19 cellular contexts compared by ENCODE assay signal in the genomic region with DNA sequence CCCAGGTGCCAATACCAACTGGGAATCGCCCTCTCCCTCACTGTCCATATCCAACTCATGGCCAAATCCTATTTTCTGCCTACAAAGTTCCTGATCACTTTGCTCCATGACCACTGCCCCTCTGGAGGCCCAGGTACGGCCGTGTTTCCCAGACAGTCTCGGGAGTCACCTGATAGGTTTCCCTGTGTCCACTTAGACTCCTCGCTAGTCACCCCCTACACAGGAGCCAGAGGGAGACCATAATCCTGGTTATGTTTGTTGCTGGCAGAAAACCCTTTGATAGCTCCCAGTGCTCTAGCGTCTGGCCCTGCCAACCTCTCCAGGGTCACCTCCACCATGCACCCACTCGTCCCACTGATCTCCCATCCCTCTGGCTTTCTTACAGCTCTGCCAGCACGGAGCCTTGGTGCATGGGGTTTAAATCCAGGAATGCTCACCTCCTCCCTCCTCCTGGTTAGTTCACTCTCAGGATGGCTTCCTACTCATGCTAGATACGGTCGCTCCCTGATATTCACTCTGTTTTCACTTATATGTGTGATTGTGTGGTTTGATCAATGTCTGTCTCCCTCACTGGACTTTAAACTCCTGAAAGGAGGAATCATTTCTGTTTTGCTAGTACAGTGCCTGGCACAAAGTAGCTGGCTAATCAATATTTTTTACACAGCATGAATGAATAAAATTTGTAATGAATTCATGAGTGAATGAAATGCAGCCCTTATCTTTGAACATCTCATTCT. TPM values are rescaled to one million over a fixed set of nuclear protein-coding genes. Genes with fewer than 3 reads are reported as not detected.
DNase-seq lines count a peak whose midpoint lies in the region; ATAC-seq, FAIRE-seq and TF ChIP-seq lines count a peak whose summit lies in the region.
"Had no signal": no experiment of that assay in that cellular context is flagged by ENCODE, and none has a peak within 500 bp of the region (broad histone marks: within the 10 kb centered on the region; RNA-seq: fewer than 3 reads in every experiment).

No MANE protein-coding gene starts in this region.

- CTCF ChIA-PET in activated CD4-positive, alpha-beta memory T cell treated with anti-CD3 and anti-CD28 coated beads, Interleukin-2, amount 10 ng/mL, durations not matched to agents 7 days and 5 days (lab: Charles Lee) = interaction anchor here (0.6 kb wide), 1 partner anchor 106 kb away, joined by 3 read pairs; no protein-coding TSS in a partner anchor
- CTCF ChIA-PET in activated CD4-positive, alpha-beta memory T cell treated with anti-CD3 and anti-CD28 coated beads for 36 hours (lab: Charles Lee) = no interaction called here
- CTCF ChIA-PET in HepG2 (lab: Yijun Ruan, JAX; ENCODE audit: low intra/inter-chr PET ratio, low total read pairs) = no interaction called here

- H3K79me2 ChIP-seq in HepG2 (ENCODE audit: insufficient read depth, low read length) (no peaks in the 10 kb centered on the region), keratinocyte (ENCODE audit: control insufficient read depth, insufficient read depth, low read length) (no peaks in the 10 kb centered on the region)

- in situ Hi-C loops in HepG2 (cut with HindIII; ENCODE audit: extremely low pct_ligation_motif_present, low pct_unique_long_range_greater_than_20kb) = no loop called here

- WGBS in liver = 53% methylated on average over 10 of the region's 10 CpGs
- WGBS in HepG2 (ENCODE audit: low lambda C conversion rate) = 11% methylated on average over 10 of the region's 10 CpGs

- POLR2A ChIA-PET in activated CD4-positive, alpha-beta memory T cell treated with anti-CD3 and anti-CD28 coated beads, Interleukin-2, amount 10 ng/mL, durations not matched to agents 7 days and 5 days (lab: Charles Lee) = no interaction called here
- POLR2A ChIA-PET in activated CD4-positive, alpha-beta memory T cell treated with anti-CD3 and anti-CD28 coated beads for 36 hours (lab: Charles Lee) = no interaction called here
- POLR2A ChIA-PET in HepG2 (lab: Yijun Ruan, JAX) = no interaction called here

- dilution Hi-C loops in keratinocyte (cut with MboI; ENCODE audit: extremely low pct_ligation_motif_present, low sequenced_read_pairs) = no loop called here

- no peak for ATAC-seq in HepG2

- H3K36me3 Mint-ChIP-seq in activated CD4-positive, alpha-beta memory T cell treated with anti-CD3 and anti-CD28 coated beads, Interleukin-2, amount 10 ng/mL, durations not matched to agents 7 days and 5 days (ENCODE audit: low read depth) = no peaks in the 10 kb centered on the region
- H3K36me3 Mint-ChIP-seq in activated CD4-positive, alpha-beta memory T cell treated with anti-CD3 and anti-CD28 coated beads for 36 hours = no peaks in the 10 kb centered on the region
- H3K36me3 Mint-ChIP-seq in osteocyte (ENCODE audit: unreplicated experiment) (no peaks in the 10 kb centered on the region), type B pancreatic cell (no peaks in the 10 kb centered on the region)
- H3K36me3 Mint-ChIP-seq: CD8-positive, alpha-beta memory T cell had no signal

- TF ChIP-seq EP300 in HepG2 (IDR thresholded peaks at IDR 0.05; ENCODE audit: low read depth in 2 of 2, low read length in 2 of 2) = no peak
- TF ChIP-seq EP300 in HepG2 (CRISPR knock-in tag; IDR thresholded peaks at IDR 0.05; ENCODE audit: borderline replicate concordance) = no peak

- H3K27me3 ChIP-seq in liver (ENCODE audit: control insufficient read depth in 4 of 4, insufficient read depth in 4 of 4, low read length in 3 of 4) (no peaks in the 10 kb centered on the region), HepG2 (ENCODE audit: control insufficient read depth in 1 of 2, insufficient read depth in 2 of 2, low read length in 2 of 2) (peaks cover 2 to 70% of the 10 kb centered on the region in 2 experiments), keratinocyte (ENCODE audit: control insufficient read depth, extremely low read depth, insufficient read depth, low read length) (no peaks in the 10 kb centered on the region)

- H3K9me1 ChIP-seq in keratinocyte (ENCODE audit: control insufficient read depth, extremely low read depth, insufficient read depth, low read length) = no peaks in the 10 kb centered on the region

- DNase-seq in activated CD4-positive, alpha-beta memory T cell treated with anti-CD3 and anti-CD28 coated beads, Interleukin-2, amount 10 ng/mL, durations not matched to agents 7 days and 5 days = peak; percentile 10
- DNase-seq in activated CD4-positive, alpha-beta memory T cell treated with anti-CD3 and anti-CD28 coated beads for 36 hours = no peak
- DNase-seq in HepG2 (ENCODE audit: low spot score) (no peak), keratinocyte (ENCODE audit: low read depth, low spot score) (no peak), osteocyte (ENCODE audit: extremely low spot score, unreplicated experiment) (peak; percentile 72), HCEC 1CT (no peak), type B pancreatic cell (ENCODE audit: extremely low spot score, unreplicated experiment) (no peak)
- DNase-seq: CD8-positive, alpha-beta memory T cell; DMS53; GF-D8; GOT3; HFFc6 had no signal

- H3K4me1 ChIP-seq in liver (ENCODE audit: control insufficient read depth in 4 of 4, insufficient read depth in 4 of 4, low read length in 3 of 4) = peaks cover 2 to 14% (median 9%) of the 10 kb centered on the region in 4 donors
- H3K4me1 ChIP-seq in HepG2 (ENCODE audit: insufficient read depth, low read length) = no peaks in the 10 kb centered on the region
- peaks cover 11% of the 10 kb centered on the region for H3K4me1 ChIP-seq in keratinocyte (ENCODE audit: control insufficient read depth, extremely low read depth, insufficient read depth, low read length)
- H3K4me1 ChIP-seq: Caco-2, HAP-1 had no signal

- no peak overlapping the region for H3K4me3 Mint-ChIP-seq in activated CD4-positive, alpha-beta memory T cell treated with anti-CD3 and anti-CD28 coated beads, Interleukin-2, amount 10 ng/mL, durations not matched to agents 7 days and 5 days
- no peak overlapping the region for H3K4me3 Mint-ChIP-seq in activated CD4-positive, alpha-beta memory T cell treated with anti-CD3 and anti-CD28 coated beads for 36 hours
- H3K4me3 Mint-ChIP-seq in osteocyte (ENCODE audit: unreplicated experiment) (no peak overlapping the region), type B pancreatic cell (no peak overlapping the region)
- H3K4me3 Mint-ChIP-seq: CD8-positive, alpha-beta memory T cell; HFFc6 had no signal

- BruUV-seq in HepG2 (replicated peaks; lab: Mats Ljungman, UMichigan) = no TSS peak

- no peak overlapping the region for H3K4me3 ChIP-seq in liver (ENCODE audit: low read depth in 1 of 3, low read length in 3 of 3)
- H3K4me3 ChIP-seq in HepG2 (replicated peaks in 1 of 3; ENCODE audit: insufficient read depth in 1 of 3, low read depth in 2 of 3, low read length in 3 of 3) = no peak overlapping the region
- no peak overlapping the region for H3K4me3 ChIP-seq in keratinocyte (ENCODE audit: control insufficient read depth in 2 of 3, extremely low read depth in 1 of 3, insufficient read depth in 2 of 3, low read depth in 1 of 3, low read length in 3 of 3)
- H3K4me3 ChIP-seq: HAP-1 had no signal

- no peak overlapping the region for H3K4me2 ChIP-seq in HepG2 (ENCODE audit: low read depth, low read length)
- peak overlapping the region; percentile 34 for H3K4me2 ChIP-seq in keratinocyte (ENCODE audit: control insufficient read depth, extremely low read depth, insufficient read depth, low read depth, low read length)

- H3K9me3 Mint-ChIP-seq in activated CD4-positive, alpha-beta memory T cell treated with anti-CD3 and anti-CD28 coated beads, Interleukin-2, amount 10 ng/mL, durations not matched to agents 7 days and 5 days = no peaks in the 10 kb centered on the region
- no peaks in the 10 kb centered on the region for H3K9me3 Mint-ChIP-seq in activated CD4-positive, alpha-beta memory T cell treated with anti-CD3 and anti-CD28 coated beads for 36 hours
- H3K9me3 Mint-ChIP-seq in osteocyte (ENCODE audit: unreplicated experiment) (no peaks in the 10 kb centered on the region), type B pancreatic cell (no peaks in the 10 kb centered on the region)
- H3K9me3 Mint-ChIP-seq: CD8-positive, alpha-beta memory T cell; HFFc6 had no signal

- peaks cover 5% of the 10 kb centered on the region for H3K27me3 Mint-ChIP-seq in activated CD4-positive, alpha-beta memory T cell treated with anti-CD3 and anti-CD28 coated beads, Interleukin-2, amount 10 ng/mL, durations not matched to agents 7 days and 5 days
- H3K27me3 Mint-ChIP-seq in activated CD4-positive, alpha-beta memory T cell treated with anti-CD3 and anti-CD28 coated beads for 36 hours = peaks cover 5% of the 10 kb centered on the region
- no peaks in the 10 kb centered on the region for H3K27me3 Mint-ChIP-seq in osteocyte (ENCODE audit: unreplicated experiment)
- peaks cover 47% of the 10 kb centered on the region for H3K27me3 Mint-ChIP-seq in type B pancreatic cell

- H2AFZ ChIP-seq in HepG2 (ENCODE audit: low read length) = no peak overlapping the region
- H2AFZ ChIP-seq in keratinocyte (ENCODE audit: control insufficient read depth, low read length) = no peak overlapping the region

- H3K27ac Mint-ChIP-seq in activated CD4-positive, alpha-beta memory T cell treated with anti-CD3 and anti-CD28 coated beads, Interleukin-2, amount 10 ng/mL, durations not matched to agents 7 days and 5 days = no peak overlapping the region
- no peak overlapping the region for H3K27ac Mint-ChIP-seq in activated CD4-positive, alpha-beta memory T cell treated with anti-CD3 and anti-CD28 coated beads for 36 hours
- H3K27ac Mint-ChIP-seq in osteocyte (ENCODE audit: unreplicated experiment) (no peak overlapping the region), type B pancreatic cell (no peak overlapping the region)
- H3K27ac Mint-ChIP-seq: CD8-positive, alpha-beta memory T cell; HFFc6 had no signal

- no peak for TF ChIP-seq RAD21 in liver (IDR thresholded peaks at IDR 0.05)
- no peak for TF ChIP-seq RAD21 in HepG2 (CRISPR knock-in tag; IDR thresholded peaks at IDR 0.05)

- TF ChIP-seq POLR2A in HepG2 (IDR thresholded peaks at IDR 0.05; ENCODE audit: insufficient read depth in 1 of 2, low read depth in 2 of 2, low read length in 2 of 2) = no peak

- H3K27ac ChIP-seq in liver (ENCODE audit: low read depth in 1 of 2, low read length in 2 of 2) = no peak overlapping the region
- no peak overlapping the region for H3K27ac ChIP-seq in HepG2 (ENCODE audit: extremely low read length, insufficient read depth, low read length)
- no peak overlapping the region for H3K27ac ChIP-seq in keratinocyte (ENCODE audit: control insufficient read depth, insufficient read depth, low read length)
- H3K27ac ChIP-seq: 22Rv1, HL-60 had no signal

- H3K4me1 Mint-ChIP-seq in activated CD4-positive, alpha-beta memory T cell treated with anti-CD3 and anti-CD28 coated beads, Interleukin-2, amount 10 ng/mL, durations not matched to agents 7 days and 5 days = no peaks in the 10 kb centered on the region
- no peaks in the 10 kb centered on the region for H3K4me1 Mint-ChIP-seq in activated CD4-positive, alpha-beta memory T cell treated with anti-CD3 and anti-CD28 coated beads for 36 hours (ENCODE audit: low read depth)
- no peaks in the 10 kb centered on the region for H3K4me1 Mint-ChIP-seq in osteocyte (ENCODE audit: unreplicated experiment)
- H3K4me1 Mint-ChIP-seq in type B pancreatic cell (ENCODE audit: unreplicated experiment) = no peaks in the 10 kb centered on the region
- H3K4me1 Mint-ChIP-seq: CD8-positive, alpha-beta memory T cell had no signal

- no peaks in the 10 kb centered on the region for H3K9me3 ChIP-seq in liver (ENCODE audit: control insufficient read depth in 4 of 4, low read length in 3 of 4)
- H3K9me3 ChIP-seq in HepG2 (ENCODE audit: low read length) = no peaks in the 10 kb centered on the region
- H3K9me3 ChIP-seq in keratinocyte (ENCODE audit: control insufficient read depth, low read depth, low read length) = no peaks in the 10 kb centered on the region
- H3K9me3 ChIP-seq: Caco-2, HAP-1 had no signal

- intact Hi-C loops in activated CD4-positive, alpha-beta memory T cell treated with anti-CD3 and anti-CD28 coated beads for 36 hours (cut with micrococcal nuclease) = no loop called here
- intact Hi-C loops in HepG2 (cut with micrococcal nuclease; ENCODE audit: unreplicated experiment) = no loop called here

- TF ChIP-seq CTCF in liver (IDR thresholded peaks at IDR 0.05; ENCODE audit: low read depth, low read length, missing input control) (no peak), HepG2 (CRISPR knock-in tag; IDR thresholded peaks at IDR 0.05) (no peak), keratinocyte (optimal IDR thresholded peaks at IDR 0.05 in 1 of 3, IDR thresholded peaks at IDR 0.05 in 1 of 3, conservative IDR thresholded peaks at IDR 0.05 in 1 of 3; ENCODE audit: extremely low read depth in 1 of 3, insufficient read depth in 2 of 3, low read length in 3 of 3) (no peak), osteocyte (IDR thresholded peaks at IDR 0.05) (no peak), type B pancreatic cell (conservative IDR thresholded peaks at IDR 0.05) (no peak)

- no peaks in the 10 kb centered on the region for H4K20me1 ChIP-seq in HepG2 (ENCODE audit: insufficient read depth, low read length)
- no peaks in the 10 kb centered on the region for H4K20me1 ChIP-seq in keratinocyte (ENCODE audit: control insufficient read depth, extremely low read depth, insufficient read depth, low read length)

- no peak overlapping the region for H3K9ac ChIP-seq in liver (ENCODE audit: low read depth in 1 of 2, low read length in 2 of 2)
- H3K9ac ChIP-seq in HepG2 (ENCODE audit: insufficient read depth, low read depth, low read length) = no peak overlapping the region
- H3K9ac ChIP-seq in keratinocyte (ENCODE audit: control insufficient read depth, extremely low read depth, insufficient read depth, low read length) = no peak overlapping the region

- H3K36me3 ChIP-seq in liver (ENCODE audit: control insufficient read depth in 4 of 4, insufficient read depth in 3 of 4, low read depth in 1 of 4, low read length in 3 of 4) (no peaks in the 10 kb centered on the region), HepG2 (replicated peaks in 1 of 2; ENCODE audit: control insufficient read depth in 1 of 2, insufficient read depth in 2 of 2, low read length in 2 of 2) (no peaks in the 10 kb centered on the region), keratinocyte (ENCODE audit: control insufficient read depth in 2 of 2, extremely low read depth in 1 of 2, insufficient read depth in 2 of 2, low read length in 2 of 2) (no peaks in the 10 kb centered on the region)
- H3K36me3 ChIP-seq: HAP-1 had no signal

- FAIRE-seq in HepG2 (lab: Jason Lieb, UNC) (no peak), keratinocyte (lab: Jason Lieb, UNC) (no peak)
- FAIRE-seq: GM19239 had no signal

RNA-seq across cellular contexts. Expression of a gene that starts 7.5 kb away (rescaled TPM):
- total RNA-seq in activated CD4-positive, alpha-beta memory T cell treated with anti-CD3 and anti-CD28 coated beads, Interleukin-2, amount 10 ng/mL, durations not matched to agents 7 days and 5 days = not detected
- total RNA-seq in activated CD4-positive, alpha-beta memory T cell treated with anti-CD3 and anti-CD28 coated beads for 36 hours = not detected
- total RNA-seq in liver = not detected
- not detected for polyA plus RNA-seq in liver
- 0.22 and 0.40 TPM in 2 replicates for total RNA-seq in HepG2 (2016; rRNA removed; fragmentation: Illumina TruSeq; extraction: Trizol)
- not detected in 2 replicates for total RNA-seq in HepG2 (2016; cell fraction: cytosol; rRNA removed; fragmentation: Illumina TruSeq; extraction: Trizol; ENCODE audit: low read depth)
- total RNA-seq in HepG2 (2016; cell fraction: insoluble cytoplasmic fraction; rRNA removed; fragmentation: Illumina TruSeq; extraction: Trizol) = 0.19 TPM in 1 of 2 replicates, not detected in the other
- total RNA-seq in HepG2 (2016; cell fraction: membrane; rRNA removed; fragmentation: Illumina TruSeq; extraction: Trizol) = 0.22 TPM in 1 of 2 replicates, not detected in the other
- not detected in 2 replicates for total RNA-seq in HepG2 (2016; cell fraction: nucleus; rRNA removed; fragmentation: Illumina TruSeq; extraction: Trizol)
- 0.20 and 0.37 TPM in 2 replicates for polyA plus RNA-seq in HepG2 (2011; rRNA removed)
- polyA plus RNA-seq in HepG2 (2011; cell fraction: cytosol; rRNA removed) = 0.12 and 0.18 TPM in 2 replicates
- 0.17 TPM in 1 of 2 replicates, not detected in the other for polyA plus RNA-seq in HepG2 (2011; cell fraction: nucleus; rRNA removed)
- 0.13 TPM in 1 of 2 replicates, not detected in the other for polyA plus RNA-seq in HepG2 (2012)
- 0.14 and 0.27 TPM in 2 replicates for polyA plus RNA-seq in HepG2 (2016; cell fraction: cytosol; fragmentation: Illumina TruSeq; extraction: Trizol; ENCODE audit: low read depth)
- polyA plus RNA-seq in HepG2 (2016; cell fraction: insoluble cytoplasmic fraction; fragmentation: Illumina TruSeq; extraction: Trizol; ENCODE audit: low read depth) = 0.28 and 0.53 TPM in 2 replicates
- polyA plus RNA-seq in HepG2 (2016; cell fraction: membrane; fragmentation: Illumina TruSeq; extraction: Trizol; ENCODE audit: low read depth) = 0.15 and 0.26 TPM in 2 replicates
- 0.79 TPM in 1 of 2 replicates, not detected in the other for polyA plus RNA-seq in HepG2 (2016; cell fraction: nucleus; fragmentation: Illumina TruSeq; extraction: Trizol; ENCODE audit: insufficient read depth, low read depth)
- polyA minus RNA-seq in HepG2 (2011; rRNA and poly(A)+ RNA removed; ENCODE audit: low replicate concordance) = not detected in 2 replicates
- not detected in 2 replicates for polyA minus RNA-seq in HepG2 (2011; cell fraction: cytosol; rRNA and poly(A)+ RNA removed)
- not detected in 2 replicates for polyA minus RNA-seq in HepG2 (2011; cell fraction: nucleus; rRNA and poly(A)+ RNA removed)
- 0.39 to 1.4 TPM (median 1.2 TPM) in 3 replicates for polyA plus RNA-seq in keratinocyte
- polyA plus RNA-seq in keratinocyte (2011; ENCODE audit: low read depth) = 16.9 TPM
- polyA plus RNA-seq in keratinocyte (2011; cell fraction: cytosol; rRNA removed) = 0.62 and 0.92 TPM in 2 replicates
- 0.60 and 1.0 TPM in 2 replicates for polyA plus RNA-seq in keratinocyte (2011; cell fraction: nucleus; rRNA removed)
- polyA plus RNA-seq in keratinocyte (2012; ENCODE audit: low replicate concordance) = 0.89 and 8.8 TPM in 2 replicates
- 0.35 TPM in 1 of 3 replicates, not detected in the others for polyA minus RNA-seq in keratinocyte
- not detected for polyA minus RNA-seq in keratinocyte (2011; cell fraction: cytosol; rRNA and poly(A)+ RNA removed)
- 0.39 and 3.7 TPM in 2 replicates for polyA minus RNA-seq in keratinocyte (2011; cell fraction: nucleus; rRNA and poly(A)+ RNA removed)
- not detected in 2 replicates for total RNA-seq in osteocyte
- 23.6 and 28.9 TPM in 2 replicates for total RNA-seq in type B pancreatic cell (ENCODE audit: low replicate concordance)
- total RNA-seq: A673; Caco-2; CD8-positive, alpha-beta memory T cell had no signal
- polyA plus RNA-seq: CD8-positive, alpha-beta memory T cell had no signal

Comparison
In these comparisons a context has a peak if more than half of its experiments do, and no peak if none do; other contexts are left out.
1. DNase-seq: peak in activated CD4-positive, alpha-beta memory T cell treated with anti-CD3 and anti-CD28 coated beads, Interleukin-2, amount 10 ng/mL, durations not matched to agents 7 days and 5 days (single experiment) and osteocyte (single experiment); none in activated CD4-positive, alpha-beta memory T cell treated with anti-CD3 and anti-CD28 coated beads for 36 hours (single experiment), HepG2 (single experiment), keratinocyte (single experiment), HCEC 1CT (single experiment) and type B pancreatic cell (single experiment).
2. RNA of a gene that starts 7.5 kb away (total RNA-seq): 23.6 to 28.9 TPM in type B pancreatic cell; 0.19 to 0.40 TPM in HepG2, not detected in osteocyte, not detected in activated CD4-positive, alpha-beta memory T cell treated with anti-CD3 and anti-CD28 coated beads, Interleukin-2, amount 10 ng/mL, durations not matched to agents 7 days and 5 days, not detected in activated CD4-positive, alpha-beta memory T cell treated with anti-CD3 and anti-CD28 coated beads for 36 hours and not detected in liver; every median in the first group is over 10 times any median in the second.